In the genomic region with DNA sequence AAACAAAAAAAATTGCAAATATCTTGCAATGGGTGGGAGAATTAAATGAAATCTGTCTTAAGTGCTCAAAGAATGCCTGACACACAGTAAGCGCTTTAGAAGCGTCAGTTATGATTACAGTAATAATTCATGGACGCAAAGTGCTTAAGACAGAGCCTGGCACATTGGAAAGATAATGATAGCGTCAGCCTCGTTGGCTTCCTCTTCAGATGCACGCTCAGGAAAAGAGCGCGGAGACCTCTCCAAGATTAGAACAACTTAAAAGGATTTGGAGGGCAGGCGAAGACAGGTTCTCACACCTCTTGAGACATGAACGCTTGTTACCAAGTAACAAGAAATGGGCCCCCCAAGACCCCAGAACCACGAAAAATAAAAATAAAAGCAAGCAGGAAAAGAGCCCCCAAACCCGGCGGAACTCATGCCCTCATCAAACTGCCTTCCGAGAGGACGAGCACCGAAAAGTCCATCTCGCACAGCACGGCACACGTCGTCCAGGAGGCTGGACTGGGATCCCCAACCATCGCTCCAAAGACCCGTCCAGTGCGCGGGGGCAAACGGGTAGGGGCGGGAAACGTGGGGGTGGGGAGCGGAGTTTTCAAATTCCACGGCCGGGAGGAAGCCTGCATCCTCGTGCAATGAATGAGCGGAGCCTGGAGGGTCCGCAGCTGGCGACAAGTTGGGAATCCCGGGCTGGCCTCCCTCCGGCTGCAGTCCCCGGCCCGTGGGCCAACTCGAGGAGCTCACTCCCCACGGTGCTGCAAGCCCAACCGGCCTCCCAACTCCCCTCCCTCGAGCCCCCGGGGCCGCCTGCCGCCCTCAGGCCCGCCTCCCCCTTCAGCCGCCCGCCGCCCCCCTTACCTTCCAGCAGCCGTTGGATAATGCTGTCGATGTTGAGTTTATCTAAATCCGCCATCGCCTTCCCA, we compare ENCODE assay signal across 8 cellular contexts. TPM values are rescaled to one million over a fixed set of nuclear protein-coding genes. Genes with fewer than 3 reads are reported as not detected.
DNase-seq lines count a peak whose midpoint lies in the region; ATAC-seq and TF ChIP-seq lines count a peak whose summit lies in the region.

No MANE protein-coding gene starts in this region.

- TF ChIP-seq CTCF in HL-60 (IDR thresholded peaks at IDR 0.05; ENCODE audit: insufficient read depth, low read length), result no peak
- no peak for TF ChIP-seq CTCF in RWPE2 (IDR thresholded peaks at IDR 0.05; ENCODE audit: poor library complexity, severe bottlenecking)

- H3K9ac ChIP-seq in BLaER1 treated with 17β-estradiol and CSF1 and Interleukin-3, amounts not matched to agents 10 nM and 100 nM, result peak overlapping the region; percentile 79 to 93 (median 89)

- no peaks in the 10 kb centered on the region for H3K27me3 ChIP-seq in BLaER1 treated with 17β-estradiol and CSF1 and Interleukin-3, amounts not matched to agents 10 nM and 100 nM
- H3K27me3 ChIP-seq in HL-60 (ENCODE audit: insufficient read depth, poor library complexity, severe bottlenecking), result no peaks in the 10 kb centered on the region
- H3K27me3 ChIP-seq in RWPE2 (ENCODE audit: insufficient read depth, poor library complexity, severe bottlenecking), result no peaks in the 10 kb centered on the region

- H3K27ac Mint-ChIP-seq in central memory CD8-positive, alpha-beta T cell (ENCODE audit: low read depth), result peak overlapping the region; percentile 97
- H3K27ac Mint-ChIP-seq in stimulated activated naive CD8-positive, alpha-beta T cell treated with anti-CD3 and anti-CD28 coated beads, Interleukin-15, Interleukin-2, amounts not matched to agents 100 ng/mL and 50 ng/mL, for 24 hours, result peak overlapping the region; percentile 98

- ATAC-seq in GM19324 (IDR thresholded peaks at IDR 0.05; ENCODE audit: low FRiP score, unreplicated experiment), result peak; percentile 21
- no peak for ATAC-seq in RWPE2 (ENCODE audit: low read depth)
- peak; percentile 10 for ATAC-seq in central memory CD8-positive, alpha-beta T cell (replicated peaks; ENCODE audit: extremely low read depth, poor library complexity, severe bottlenecking)
- peak; percentile 20 for ATAC-seq in left lobe of liver

- H3K4me3 ChIP-seq in BLaER1 treated with 17β-estradiol and CSF1 and Interleukin-3, amounts not matched to agents 10 nM and 100 nM, result peak overlapping the region; percentile 72 to 96 (median 86)
- H3K4me3 ChIP-seq in HL-60 (replicated peaks; ENCODE audit: insufficient read depth, low read length), result peak overlapping the region; percentile 87
- H3K4me3 ChIP-seq in RWPE2 (ENCODE audit: severe bottlenecking), result peak overlapping the region; percentile 72

- H3K36me3 Mint-ChIP-seq in central memory CD8-positive, alpha-beta T cell (ENCODE audit: insufficient read depth), result peaks cover 21% of the 10 kb centered on the region
- peaks cover 34% of the 10 kb centered on the region for H3K36me3 Mint-ChIP-seq in stimulated activated naive CD8-positive, alpha-beta T cell treated with anti-CD3 and anti-CD28 coated beads, Interleukin-15, Interleukin-2, amounts not matched to agents 100 ng/mL and 50 ng/mL, for 24 hours (ENCODE audit: low read depth)

- H3K27ac ChIP-seq in BLaER1 treated with 17β-estradiol and CSF1 and Interleukin-3, amounts not matched to agents 10 nM and 100 nM, result peak overlapping the region; percentile 55 to 92 (median 87); a peak in 21 of 22 replicates
- H3K27ac ChIP-seq in HL-60 (replicated peaks), result peak overlapping the region; percentile 88
- peak overlapping the region; percentile 77 for H3K27ac ChIP-seq in RWPE2 (ENCODE audit: poor library complexity, severe bottlenecking)

- DNase-seq in HL-60 (ENCODE audit: low read depth in 1 of 2, low spot score in 1 of 2) (peak in 1 of 2 experiments; percentile 55), RWPE2 (ENCODE audit: low spot score) (no peak), left lobe of liver (ENCODE audit: low spot score) (peak; percentile 53), DMS153 treated with DMSO at 0.1 percent for 48 hours (lab: John Stamatoyannopoulos, UW; ENCODE audit: unreplicated experiment) (no peak)
- no peak for DNase-seq in central memory CD8-positive, alpha-beta T cell (ENCODE audit: low spot score in 2 of 2)

- no peaks in the 10 kb centered on the region for H3K9me3 Mint-ChIP-seq in central memory CD8-positive, alpha-beta T cell
- no peaks in the 10 kb centered on the region for H3K9me3 Mint-ChIP-seq in stimulated activated naive CD8-positive, alpha-beta T cell treated with anti-CD3 and anti-CD28 coated beads, Interleukin-15, Interleukin-2, amounts not matched to agents 100 ng/mL and 50 ng/mL, for 24 hours

- H3K4me2 ChIP-seq in BLaER1 treated with 17β-estradiol and CSF1 and Interleukin-3, amounts not matched to agents 10 nM and 100 nM, result peak overlapping the region; percentile 81 to 99 (median 89)

- H3K4me1 Mint-ChIP-seq in central memory CD8-positive, alpha-beta T cell, result peaks cover 54% of the 10 kb centered on the region
- H3K4me1 Mint-ChIP-seq in stimulated activated naive CD8-positive, alpha-beta T cell treated with anti-CD3 and anti-CD28 coated beads, Interleukin-15, Interleukin-2, amounts not matched to agents 100 ng/mL and 50 ng/mL, for 24 hours (ENCODE audit: low read depth), result peaks cover 51% of the 10 kb centered on the region

- H3K27me3 Mint-ChIP-seq in central memory CD8-positive, alpha-beta T cell, result no peaks in the 10 kb centered on the region
- H3K27me3 Mint-ChIP-seq in stimulated activated naive CD8-positive, alpha-beta T cell treated with anti-CD3 and anti-CD28 coated beads, Interleukin-15, Interleukin-2, amounts not matched to agents 100 ng/mL and 50 ng/mL, for 24 hours, result no peaks in the 10 kb centered on the region

- H3K9me3 ChIP-seq in BLaER1 treated with 17β-estradiol and CSF1 and Interleukin-3, amounts not matched to agents 10 nM and 100 nM (replicated peaks in 1 of 11), result no peaks in the 10 kb centered on the region
- H3K9me3 ChIP-seq in RWPE2 (ENCODE audit: severe bottlenecking), result no peaks in the 10 kb centered on the region

- H3K4me1 ChIP-seq in BLaER1 treated with 17β-estradiol and CSF1 and Interleukin-3, amounts not matched to agents 10 nM and 100 nM, result peaks cover 38 to 59% (median 53%) of the 10 kb centered on the region in 10 experiments
- H3K4me1 ChIP-seq in RWPE2 (ENCODE audit: insufficient read depth, poor library complexity, severe bottlenecking), result peaks cover 31% of the 10 kb centered on the region

- peak overlapping the region; percentile 100 for H3K4me3 Mint-ChIP-seq in central memory CD8-positive, alpha-beta T cell
- H3K4me3 Mint-ChIP-seq in stimulated activated naive CD8-positive, alpha-beta T cell treated with anti-CD3 and anti-CD28 coated beads, Interleukin-15, Interleukin-2, amounts not matched to agents 100 ng/mL and 50 ng/mL, for 24 hours, result peak overlapping the region; percentile 98

- peaks cover 46 to 52% (median 48%) of the 10 kb centered on the region in 11 experiments for H4K20me1 ChIP-seq in BLaER1 treated with 17β-estradiol and CSF1 and Interleukin-3, amounts not matched to agents 10 nM and 100 nM

- peaks cover 0 to 33% (median 22%) of the 10 kb centered on the region in 11 experiments; a peak in 13 of 22 replicates for H3K36me3 ChIP-seq in BLaER1 treated with 17β-estradiol and CSF1 and Interleukin-3, amounts not matched to agents 10 nM and 100 nM
- peaks cover 42% of the 10 kb centered on the region for H3K36me3 ChIP-seq in RWPE2 (ENCODE audit: low read depth)

RNA-seq across cellular contexts. Expression of a gene that starts 0.6 kb away (rescaled TPM):
- 42.8 TPM for total RNA-seq in left lobe of liver

RNA-seq across cellular contexts. Expression of a gene that starts 53.1 kb away (rescaled TPM):
- 1.5 TPM for total RNA-seq in left lobe of liver
